In the genomic region with DNA sequence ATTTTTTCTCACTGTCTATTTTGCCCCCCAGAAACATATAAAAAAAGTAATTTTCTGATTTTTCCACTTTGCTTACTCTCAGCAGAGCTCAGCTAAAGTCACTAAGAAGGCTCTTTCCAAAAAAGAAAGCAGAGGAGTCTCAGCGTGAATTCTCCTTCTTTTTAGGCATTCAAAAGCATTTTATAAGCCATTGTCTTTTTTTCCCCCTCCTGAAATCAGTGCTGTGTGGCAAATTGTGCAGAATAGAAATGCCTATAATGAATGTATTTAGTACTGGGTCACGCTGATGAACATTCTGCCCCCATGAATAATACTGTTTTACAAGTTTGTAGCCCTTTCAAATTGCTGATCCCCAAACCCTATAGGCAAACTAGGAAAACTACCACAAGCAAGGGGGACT, we compare ENCODE assay signal across 14 cellular contexts. TPM values are rescaled to one million over a fixed set of nuclear protein-coding genes. Genes with fewer than 3 reads are reported as not detected.
DNase-seq lines count a peak whose midpoint lies in the region; ATAC-seq, FAIRE-seq and TF ChIP-seq lines count a peak whose summit lies in the region.
"Had no signal": no experiment of that assay in that cellular context is flagged by ENCODE, and none has a peak within 500 bp of the region (broad histone marks: within the 10 kb centered on the region; RNA-seq: fewer than 3 reads in every experiment).

No MANE protein-coding gene starts in this region.

- H3K9me3 Mint-ChIP-seq in GM23338 (no peaks in the 10 kb centered on the region; the same call in 2 of the 3 replicates), MCF 10A (ENCODE audit: unreplicated experiment) (no peaks in the 10 kb centered on the region)
- peaks cover 6% of the 10 kb centered on the region for H3K9me3 Mint-ChIP-seq in CD4-positive, alpha-beta T cell

- H3K36me3 Mint-ChIP-seq in GM23338 (ENCODE audit: low read depth) (peaks cover 2% of the 10 kb centered on the region), MCF 10A (ENCODE audit: insufficient read depth, unreplicated experiment) (peaks cover 16% of the 10 kb centered on the region)
- H3K36me3 Mint-ChIP-seq in CD4-positive, alpha-beta T cell (ENCODE audit: low read depth): no peaks in the 10 kb centered on the region
- H3K36me3 Mint-ChIP-seq: activated naive CD8-positive, alpha-beta T cell; CD8-positive, alpha-beta memory T cell; stimulated activated naive B cell treated with anti-CD40 and anti-IgM and Interleukin-4, amounts not matched to agents 10 μg/mL and 1 μg/mL and 100 μg/mL, for 72 hours had no signal

- no TSS peak for BruUV-seq in GM12878 (replicated peaks; lab: Mats Ljungman, UMichigan)
- no TSS peak for BruUV-seq in MCF 10A (replicated peaks; lab: Mats Ljungman, UMichigan)

- TF ChIP-seq POLR2A in GM12878 (IDR thresholded peaks at IDR 0.05; ENCODE audit: low read depth, low read length): no peak

- no peak overlapping the region for H3K4ac ChIP-seq in mesendoderm (ENCODE audit: low read depth, low read length)

- FAIRE-seq in GM12878 (lab: Jason Lieb, UNC): no peak
- no peak for FAIRE-seq in kidney (lab: Jason Lieb, UNC)

- H3K36me3 ChIP-seq in GM23338 (ENCODE audit: insufficient read depth) (peaks cover 9% of the 10 kb centered on the region), GM12878 (ENCODE audit: control insufficient read depth in 2 of 2, insufficient read depth in 2 of 2, low read length in 1 of 2) (no peaks in the 10 kb centered on the region), mesendoderm (ENCODE audit: control insufficient read depth, insufficient read depth, low read length) (no peaks in the 10 kb centered on the region), stomach smooth muscle (ENCODE audit: control insufficient read depth in 2 of 2, insufficient read depth in 2 of 2, low read length in 2 of 2) (no peaks in the 10 kb centered on the region), kidney (ENCODE audit: control insufficient read depth in 1 of 2, insufficient read depth in 2 of 2, low read length in 2 of 2) (no peaks in the 10 kb centered on the region)

- H2BK15ac ChIP-seq in mesendoderm (replicated peaks; ENCODE audit: low read depth): no peak overlapping the region

- intact Hi-C loops in GM12878 (cut with micrococcal nuclease; ENCODE audit: unreplicated experiment) (no loop called here), MCF 10A (cut with micrococcal nuclease) (loop anchor here (5.0 kb wide), 1 partner anchor 307 kb away; no protein-coding TSS in a partner anchor), kidney (cut with DNase I) (no loop called here)
- intact Hi-C loops in CD4-positive, alpha-beta T cell (cut with DNase I, micrococcal nuclease): no loop called here

- H3F3A ChIP-seq in GM23338 (replicated peaks; ENCODE audit: low read depth): no peaks in the 10 kb centered on the region

- H3K9me3 ChIP-seq in GM12878 (replicated peaks; ENCODE audit: control insufficient read depth, insufficient read depth, low read length) (no peaks in the 10 kb centered on the region), stomach smooth muscle (ENCODE audit: control insufficient read depth in 2 of 2, low read length in 2 of 2) (no peaks in the 10 kb centered on the region), kidney (ENCODE audit: control insufficient read depth in 1 of 2, low read length in 2 of 2) (no peaks in the 10 kb centered on the region)
- no peaks in the 10 kb centered on the region for H3K9me3 ChIP-seq in CD4-positive, alpha-beta T cell (ENCODE audit: control insufficient read depth, low read length)

- H3K27me3 ChIP-seq in GM23338 (ENCODE audit: insufficient read depth): no peaks in the 10 kb centered on the region
- H3K27me3 ChIP-seq in GM12878 (replicated peaks in 1 of 2; ENCODE audit: control insufficient read depth in 2 of 2, insufficient read depth in 2 of 2, low read length in 1 of 2): no peaks in the 10 kb centered on the region
- H3K27me3 ChIP-seq in mesendoderm (ENCODE audit: insufficient read depth, low read length, poor library complexity): no peaks in the 10 kb centered on the region
- H3K27me3 ChIP-seq in stomach smooth muscle (ENCODE audit: control insufficient read depth in 1 of 2, insufficient read depth in 2 of 2, low read length in 2 of 2): no peaks in the 10 kb centered on the region
- H3K27me3 ChIP-seq in CD4-positive, alpha-beta T cell (ENCODE audit: control insufficient read depth, insufficient read depth, low read length): no peaks in the 10 kb centered on the region

- no peak overlapping the region for H2BK5ac ChIP-seq in mesendoderm (ENCODE audit: low read length)

- no peak for TF ChIP-seq EP300 in GM12878 (IDR thresholded peaks at IDR 0.05; ENCODE audit: borderline replicate concordance in 1 of 2, control insufficient read depth in 1 of 2, low read depth in 2 of 2, low read length in 2 of 2)

- POLR2A ChIA-PET in GM12878 (lab: Charles Lee): no interaction called here
- POLR2A ChIA-PET in MCF 10A (lab: Yijun Ruan, JAX): no interaction called here
- POLR2A ChIA-PET in CD4-positive, alpha-beta T cell (lab: Charles Lee): no interaction called here

- H3K27ac ChIP-seq in GM23338 (ENCODE audit: low read depth): peak overlapping the region; percentile 84
- no peak overlapping the region for H3K27ac ChIP-seq in GM12878 (ENCODE audit: control insufficient read depth, insufficient read depth)
- H3K27ac ChIP-seq in mesendoderm (ENCODE audit: low read depth, low read length): no peak overlapping the region
- no peak overlapping the region for H3K27ac ChIP-seq in stomach smooth muscle (ENCODE audit: low read length)
- no peak overlapping the region for H3K27ac ChIP-seq in kidney (ENCODE audit: low read depth in 2 of 2, low read length in 2 of 2)
- H3K27ac ChIP-seq in CD4-positive, alpha-beta T cell (ENCODE audit: low read depth, low read length): no peak overlapping the region

- 49% methylated on average over 2 of the region's 2 CpGs for WGBS in GM12878 (ENCODE audit: insufficient coverage, insufficient replicate concordance, low lambda C conversion rate, missing lambda C conversion rate)
- WGBS in mesendoderm (ENCODE audit: extremely low coverage, insufficient coverage, low lambda C conversion rate): no CpG with 5 or more reads among the region's 2 CpGs

- H4K5ac ChIP-seq in mesendoderm (ENCODE audit: low read length): no peak overlapping the region

- H3K9ac ChIP-seq in GM12878 (ENCODE audit: control insufficient read depth, insufficient read depth, low read length) (no peak overlapping the region), mesendoderm (ENCODE audit: low read length) (no peak overlapping the region), stomach smooth muscle (ENCODE audit: low read length in 2 of 2) (no peak overlapping the region), kidney (ENCODE audit: low read length in 2 of 2) (no peak overlapping the region)

- H3K4me1 Mint-ChIP-seq in GM23338 (peaks cover 38% of the 10 kb centered on the region), MCF 10A (ENCODE audit: insufficient read depth, unreplicated experiment) (no peaks in the 10 kb centered on the region)
- H3K4me1 Mint-ChIP-seq in CD4-positive, alpha-beta T cell (ENCODE audit: low read depth): no peaks in the 10 kb centered on the region
- H3K4me1 Mint-ChIP-seq: stimulated activated naive B cell treated with anti-CD40 and anti-IgM and Interleukin-4, amounts not matched to agents 10 μg/mL and 1 μg/mL and 100 μg/mL, for 72 hours had no signal

- H3K27me3 Mint-ChIP-seq in GM23338 (ENCODE audit: insufficient read depth, low read depth, poor library complexity): peaks cover 2% of the 10 kb centered on the region
- H3K27me3 Mint-ChIP-seq in MCF 10A (ENCODE audit: insufficient read depth, unreplicated experiment): no peaks in the 10 kb centered on the region
- no peaks in the 10 kb centered on the region for H3K27me3 Mint-ChIP-seq in CD4-positive, alpha-beta T cell
- H3K27me3 Mint-ChIP-seq: activated naive CD8-positive, alpha-beta T cell; CD8-positive, alpha-beta memory T cell had no signal

- peaks cover 6% of the 10 kb centered on the region for H3K79me1 ChIP-seq in mesendoderm (ENCODE audit: low read length)

- in situ Hi-C loops in GM12878 (cut with MboI): no loop called here

- no peak overlapping the region for H3K27ac Mint-ChIP-seq in GM23338
- H3K27ac Mint-ChIP-seq in MCF 10A (ENCODE audit: low read depth, unreplicated experiment): no peak overlapping the region
- no peak overlapping the region for H3K27ac Mint-ChIP-seq in CD4-positive, alpha-beta T cell
- H3K27ac Mint-ChIP-seq: activated naive CD8-positive, alpha-beta T cell; CD8-positive, alpha-beta memory T cell; stimulated activated naive B cell treated with anti-CD40 and anti-IgM and Interleukin-4, amounts not matched to agents 10 μg/mL and 1 μg/mL and 100 μg/mL, for 72 hours had no signal

- H3K79me2 ChIP-seq in GM23338 (replicated peaks; ENCODE audit: insufficient read depth): peaks cover 34% of the 10 kb centered on the region
- no peaks in the 10 kb centered on the region for H3K79me2 ChIP-seq in GM12878 (ENCODE audit: control insufficient read depth, insufficient read depth, low read length)
- no peaks in the 10 kb centered on the region for H3K79me2 ChIP-seq in mesendoderm (ENCODE audit: control insufficient read depth, insufficient read depth, low read length)

- H3K56ac ChIP-seq in mesendoderm (ENCODE audit: low read length): no peak overlapping the region

- no peak overlapping the region; the same call in 1 of the 2 replicates for H3K4me3 ChIP-seq in GM23338
- no peak overlapping the region for H3K4me3 ChIP-seq in GM12878
- H3K4me3 ChIP-seq in mesendoderm (ENCODE audit: low read length): no peak overlapping the region
- H3K4me3 ChIP-seq in stomach smooth muscle (ENCODE audit: low read length in 2 of 2): peak overlapping the region; percentile 34 to 91
- no peak overlapping the region for H3K4me3 ChIP-seq in kidney (ENCODE audit: low read length in 2 of 2)

- H3K4me1 ChIP-seq in GM23338 (ENCODE audit: insufficient read depth) (peaks cover 64% of the 10 kb centered on the region), GM12878 (ENCODE audit: control insufficient read depth, insufficient read depth, low read length) (no peaks in the 10 kb centered on the region), mesendoderm (ENCODE audit: control insufficient read depth, low read depth, low read length) (peaks cover 4% of the 10 kb centered on the region), stomach smooth muscle (ENCODE audit: control insufficient read depth, insufficient read depth, low read length) (peaks cover 7% of the 10 kb centered on the region), kidney (ENCODE audit: control insufficient read depth in 1 of 2, insufficient read depth in 1 of 2, low read depth in 1 of 2, low read length in 2 of 2) (no peaks in the 10 kb centered on the region)

- no peak overlapping the region for H4K8ac ChIP-seq in mesendoderm (ENCODE audit: low read depth, low read length)

- H3K9me2 ChIP-seq in GM23338 (ENCODE audit: insufficient read depth): no peaks in the 10 kb centered on the region

- DNase-seq in GM23338 (ENCODE audit: low spot score) (no peak), GM12878 (ENCODE audit: low read depth, low spot score) (no peak), mesendoderm (no peak), LoVo (ENCODE audit: low spot score) (no peak), MCF 10A (ENCODE audit: unreplicated experiment) (no peak), kidney (no peak)
- DNase-seq in CD4-positive, alpha-beta T cell: no peak
- DNase-seq: CD8-positive, alpha-beta memory T cell; cortex of kidney; NCI-H1436 treated with DMSO at 0.1 percent for 48 hours; stimulated activated CD4-positive, alpha-beta T cell treated with anti-CD3 and anti-CD28 coated beads, Interleukin-4, amount 100 ng/mL, for 24 hours; stimulated activated naive B cell treated with anti-CD40 and anti-IgM and Interleukin-4, amounts not matched to agents 10 μg/mL and 1 μg/mL and 100 μg/mL, for 72 hours had no signal

- H3K4me3 Mint-ChIP-seq in GM23338 (peak overlapping the region; percentile 43), MCF 10A (ENCODE audit: unreplicated experiment) (no peak overlapping the region)
- no peak overlapping the region for H3K4me3 Mint-ChIP-seq in CD4-positive, alpha-beta T cell
- H3K4me3 Mint-ChIP-seq: activated naive CD8-positive, alpha-beta T cell; CD8-positive, alpha-beta memory T cell; stimulated activated naive B cell treated with anti-CD40 and anti-IgM and Interleukin-4, amounts not matched to agents 10 μg/mL and 1 μg/mL and 100 μg/mL, for 72 hours had no signal

- RAD21 ChIA-PET in GM12878 (lab: Charles Lee; ENCODE audit: unreplicated experiment): no interaction called here

- SMC1A ChIA-PET in GM12878 (lab: Charles Lee; ENCODE audit: uncharacterized antibody, unreplicated experiment): interaction anchor here (1.2 to 2.7 kb wide), 6 partner anchors 10 to 88 kb away, joined by 3 to 11 read pairs (median 4); no protein-coding TSS in a partner anchor

- peak overlapping the region; percentile 77 for H3K4me2 ChIP-seq in GM23338
- H3K4me2 ChIP-seq in GM12878 (ENCODE audit: control insufficient read depth, insufficient read depth): no peak overlapping the region
- H3K4me2 ChIP-seq in mesendoderm (ENCODE audit: low read length): no peak overlapping the region

- H3K23ac ChIP-seq in mesendoderm (ENCODE audit: low read length): no peak overlapping the region

- H4K20me1 ChIP-seq in GM23338 (replicated peaks; ENCODE audit: insufficient read depth): peaks cover 15% of the 10 kb centered on the region
- H4K20me1 ChIP-seq in GM12878 (ENCODE audit: control insufficient read depth, insufficient read depth): no peaks in the 10 kb centered on the region

- TF ChIP-seq CTCF in GM23338 (conservative IDR thresholded peaks at IDR 0.05; ENCODE audit: low read depth in 2 of 2) (no peak), GM12878 (IDR thresholded peaks at IDR 0.05 in 2 of 3, conservative IDR thresholded peaks at IDR 0.05 in 1 of 3; ENCODE audit: control insufficient read depth in 2 of 3, extremely low read depth in 1 of 3, insufficient read depth in 1 of 3, low read depth in 3 of 3, low read length in 3 of 3) (no peak), MCF 10A (IDR thresholded peaks at IDR 0.05; ENCODE audit: unreplicated experiment) (no peak), kidney (IDR thresholded peaks at IDR 0.05; ENCODE audit: borderline replicate concordance, extremely low read depth, insufficient read depth) (no peak)
- TF ChIP-seq CTCF in CD4-positive, alpha-beta T cell (IDR thresholded peaks at IDR 0.05): no peak

- ATAC-seq in GM23338: no peak
- no peak for ATAC-seq in GM12878
- ATAC-seq in CD4-positive, alpha-beta T cell (ENCODE audit: poor library complexity): no peak
- ATAC-seq: stimulated activated naive B cell treated with anti-CD40 and anti-IgM and Interleukin-4, amounts not matched to agents 10 μg/mL and 1 μg/mL and 100 μg/mL, for 72 hours had no signal

- no peak overlapping the region for H2AK5ac ChIP-seq in mesendoderm (ENCODE audit: low read length)

- CTCF ChIA-PET in GM12878 (lab: Yijun Ruan, JAX): interaction anchor here (0.8 to 1.3 kb wide), 2 partner anchors 8 to 76 kb away, joined by 3 to 4 read pairs; no protein-coding TSS in a partner anchor
- CTCF ChIA-PET in MCF 10A (lab: Yijun Ruan, JAX): interaction anchor here (0.6 kb wide), 1 partner anchor 348 kb away, joined by 4 read pairs; no protein-coding TSS in a partner anchor
- CTCF ChIA-PET in CD4-positive, alpha-beta T cell (lab: Charles Lee): interaction anchor here (0.8 kb wide), 1 partner anchor 17 kb away, joined by 3 read pairs; no protein-coding TSS in a partner anchor

- H2BK120ac ChIP-seq in mesendoderm (ENCODE audit: low read depth, low read length): peak overlapping the region; percentile 61

- no peak for TF ChIP-seq RAD21 in GM12878 (IDR thresholded peaks at IDR 0.05; ENCODE audit: insufficient read depth, low read depth, low read length)

- H2AFZ ChIP-seq in GM23338 (no peak overlapping the region), GM12878 (ENCODE audit: control insufficient read depth, low read depth, low read length) (peak overlapping the region; percentile 6; the same call in 1 of the 2 replicates)

- no peak overlapping the region for H3K18ac ChIP-seq in mesendoderm (ENCODE audit: low read length)

RNA-seq across cellular contexts. Expression of a gene that starts 1.6 kb away (rescaled TPM):
- total RNA-seq in GM23338 (2014; rRNA removed; shearing (Covaris generic)): 63.2 and 68.1 TPM in 2 replicates
- polyA plus RNA-seq in GM23338 (2016; fragmentation: Nextera tagmentation; extraction: Ambion mirVana) (17.3 and 19.5 TPM in 2 replicates), GM12878 (2011; rRNA removed) (0.77 and 1.2 TPM in 2 replicates), GM12878 (2014; fragmentation: Illumina TruSeq; extraction: Trizol) (1.3 TPM in 2 replicates), GM12878 (2014; fragmentation: Nextera tagmentation; extraction: Ambion mirVana) (under 1 TPM; 0.46 to 0.89 TPM), GM12878 (2014; rRNA removed) (0.62 and 0.82 TPM in 2 replicates), GM12878 (2016; fragmentation: Nextera tagmentation; extraction: Ambion mirVana) (1 to 10 TPM in 1 of 2 experiments, under 1 TPM in 1; 0.83 to 1.0 TPM), kidney (ENCODE audit: insufficient read depth, low read depth, low replicate concordance) (2.2 TPM)
- total RNA-seq in GM12878 (2013; cell fraction: nucleolus; rRNA removed): 6.6 and 7.3 TPM in 2 replicates
- total RNA-seq in GM12878 (2014; rRNA removed) (1.4 and 1.9 TPM in 2 replicates), GM12878 (2014; rRNA removed; fragmentation: Illumina TruSeq; extraction: Trizol) (1.4 and 2.0 TPM in 2 replicates), GM12878 (2021) (1.4 TPM in 2 replicates), MCF 10A (2022) (3.5 and 4.9 TPM in 2 replicates), kidney (10.1 TPM)
- 0.18 TPM for polyA plus RNA-seq in GM12878 (2011; ENCODE audit: low read depth)
- polyA plus RNA-seq in GM12878 (2011; cell fraction: cytosol; rRNA removed): 0.66 and 0.82 TPM in 2 replicates
- 1.1 TPM in 2 replicates for polyA plus RNA-seq in GM12878 (2011; cell fraction: nucleus; rRNA removed)
- polyA plus RNA-seq in GM12878 (2012): 0.53 TPM in 2 replicates
- 2.2 and 2.9 TPM in 2 replicates for polyA minus RNA-seq in GM12878 (2011; rRNA and poly(A)+ RNA removed)
- polyA minus RNA-seq in GM12878 (2011; cell fraction: cytosol; rRNA and poly(A)+ RNA removed): 0.73 and 1.2 TPM in 2 replicates
- 2.5 and 2.8 TPM in 2 replicates for polyA minus RNA-seq in GM12878 (2011; cell fraction: nucleus; rRNA and poly(A)+ RNA removed)
- 3.7 TPM for polyA plus RNA-seq in mesendoderm (2013, experiment 1 of 2)
- 3.5 TPM for polyA plus RNA-seq in mesendoderm (2013, experiment 2 of 2)
- total RNA-seq in CD4-positive, alpha-beta T cell: not detected
- total RNA-seq: CD8-positive, alpha-beta memory T cell had no signal
- polyA plus RNA-seq: CD8-positive, alpha-beta memory T cell had no signal

Comparison
In these comparisons a context has a peak if more than half of its experiments do, and no peak if none do; other contexts are left out.
1. H3K4me3 ChIP-seq: peak in stomach smooth muscle (2 of 2); none in GM23338 (single experiment), GM12878 (single experiment), mesendoderm (single experiment) and kidney (0 of 2).